ENCODE assay signal across 17 cellular contexts in genomic region chr2:132633635-132634034, GRCh38. TPM values are rescaled to one million over a fixed set of nuclear protein-coding genes. Genes with fewer than 3 reads are reported as not detected.
A peak's percentile ranks its signal among the peaks of the same experiment; 100 is the strongest.
DNase-seq lines count a peak whose midpoint lies in the region; ATAC-seq, FAIRE-seq and TF ChIP-seq lines count a peak whose summit lies in the region.
"Had no signal": no experiment of that assay in that cellular context is flagged by ENCODE, and none has a peak within 500 bp of the region (broad histone marks: within the 10 kb centered on the region; RNA-seq: fewer than 3 reads in every experiment).

No MANE protein-coding gene starts in this region.

- no peak overlapping the region for H3K9ac ChIP-seq in mesendoderm (ENCODE audit: low read length)
- H3K9ac ChIP-seq: GM23248 had no signal

- CTCF ChIA-PET in Caco-2 (lab: Charles Lee): no interaction called here

- H2BK15ac ChIP-seq in mesendoderm (replicated peaks; ENCODE audit: low read depth): no peak overlapping the region

- POLR2A ChIA-PET in Caco-2 (lab: Charles Lee): no interaction called here

- H3K4me1 ChIP-seq in Caco-2: peaks cover 25% of the 10 kb centered on the region
- H3K4me1 ChIP-seq in mesendoderm (ENCODE audit: control insufficient read depth, low read depth, low read length): peaks cover 4% of the 10 kb centered on the region

- no peak overlapping the region for H3K4me3 ChIP-seq in Caco-2 (ENCODE audit: low read depth, low read length)
- no peak overlapping the region for H3K4me3 ChIP-seq in mesendoderm (ENCODE audit: low read length)
- H3K4me3 ChIP-seq: GM23248 had no signal

- H3K4me3 Mint-ChIP-seq in Caco-2 (ENCODE audit: unreplicated experiment): no peak overlapping the region
- H3K4me3 Mint-ChIP-seq: CD4-positive, alpha-beta memory T cell had no signal

- no peaks in the 10 kb centered on the region for H3K9me3 ChIP-seq in Caco-2

- no TSS peak for BruUV-seq in Caco-2 (replicated peaks; lab: Mats Ljungman, UMichigan)

- H3K4me1 Mint-ChIP-seq in Caco-2 (ENCODE audit: low read depth, unreplicated experiment): peaks cover 26% of the 10 kb centered on the region
- H3K4me1 Mint-ChIP-seq: CD4-positive, alpha-beta memory T cell had no signal

- ATAC-seq in HG03432 (IDR thresholded peaks at IDR 0.05; ENCODE audit: unreplicated experiment): no peak
- ATAC-seq: HCT116 had no signal

- H2BK120ac ChIP-seq in mesendoderm (ENCODE audit: low read depth, low read length): no peak overlapping the region

- H4K8ac ChIP-seq in mesendoderm (ENCODE audit: low read depth, low read length): no peak overlapping the region

- intact Hi-C loops in Caco-2 (cut with micrococcal nuclease; ENCODE audit: unreplicated experiment): loop anchor here (2.0 kb wide), 1 partner anchor 45 kb away; no protein-coding TSS in a partner anchor

- FAIRE-seq in HTR-8/SVneo (lab: Jason Lieb, UNC) (peak; percentile 84), urothelium cell line (lab: Jason Lieb, UNC) (peak; percentile 95)
- FAIRE-seq: G401.6, GM12892, GM19239 had no signal

- no CpG with 5 or more reads among the region's 2 CpGs for WGBS in mesendoderm (ENCODE audit: extremely low coverage, insufficient coverage, low lambda C conversion rate)

- H3K36me3 Mint-ChIP-seq in Caco-2 (ENCODE audit: insufficient read depth, unreplicated experiment): no peaks in the 10 kb centered on the region
- H3K36me3 Mint-ChIP-seq: CD4-positive, alpha-beta memory T cell had no signal

- no peak overlapping the region for H3K27ac ChIP-seq in mesendoderm (ENCODE audit: low read depth, low read length)
- H3K27ac ChIP-seq: GM23248 had no signal

- no peak overlapping the region for H4K5ac ChIP-seq in mesendoderm (ENCODE audit: low read length)

- DNase-seq in Caco-2 (no peak), HTR-8/SVneo (ENCODE audit: insufficient read length, low spot score) (no peak), mesendoderm (peak; percentile 30), urothelium cell line (ENCODE audit: low spot score) (no peak), NCI-H524 treated with DMSO at 0.1 percent for 48 hours (lab: John Stamatoyannopoulos, UW) (no peak)
- DNase-seq: C1 segment of cervical spinal cord; CD4-positive, alpha-beta memory T cell; COR-L47; DMS153; DND-41; GM23248; H9 had no signal

- H3K79me1 ChIP-seq in mesendoderm (ENCODE audit: low read length): no peaks in the 10 kb centered on the region

- no peak overlapping the region for H2AK5ac ChIP-seq in mesendoderm (ENCODE audit: low read length)

- H3K27me3 Mint-ChIP-seq in Caco-2 (ENCODE audit: insufficient read depth, unreplicated experiment): no peaks in the 10 kb centered on the region
- H3K27me3 Mint-ChIP-seq: CD4-positive, alpha-beta memory T cell had no signal

- peak overlapping the region; percentile 1 for H3K27ac Mint-ChIP-seq in Caco-2 (ENCODE audit: unreplicated experiment)
- H3K27ac Mint-ChIP-seq: CD4-positive, alpha-beta memory T cell had no signal

- H3K36me3 ChIP-seq in Caco-2 (ENCODE audit: control insufficient read depth, insufficient read depth, low read length) (no peaks in the 10 kb centered on the region), mesendoderm (ENCODE audit: control insufficient read depth, insufficient read depth, low read length) (no peaks in the 10 kb centered on the region)

- no peaks in the 10 kb centered on the region for H3K79me2 ChIP-seq in mesendoderm (ENCODE audit: control insufficient read depth, insufficient read depth, low read length)

- H3K4ac ChIP-seq in mesendoderm (ENCODE audit: low read depth, low read length): no peak overlapping the region

- no peak for TF ChIP-seq CTCF in Caco-2 (IDR thresholded peaks at IDR 0.05; ENCODE audit: insufficient read depth in 1 of 2, low read depth in 1 of 2, low read length in 1 of 2, severe bottlenecking in 1 of 2, unreplicated experiment in 1 of 2)

- H3K9me3 Mint-ChIP-seq in Caco-2 (ENCODE audit: unreplicated experiment): no peaks in the 10 kb centered on the region

- no peak overlapping the region for H3K4me2 ChIP-seq in mesendoderm (ENCODE audit: low read length)

- H3K56ac ChIP-seq in mesendoderm (ENCODE audit: low read length): no peak overlapping the region

- H3K27me3 ChIP-seq in Caco-2 (replicated peaks; ENCODE audit: control insufficient read depth, insufficient read depth, low read length) (no peaks in the 10 kb centered on the region), mesendoderm (ENCODE audit: insufficient read depth, low read length, poor library complexity) (no peaks in the 10 kb centered on the region)

- H2BK5ac ChIP-seq in mesendoderm (ENCODE audit: low read length): no peak overlapping the region

- no peak overlapping the region for H3K18ac ChIP-seq in mesendoderm (ENCODE audit: low read length)

- no peak overlapping the region for H3K23ac ChIP-seq in mesendoderm (ENCODE audit: low read length)

RNA-seq across cellular contexts. Expression of gene LYPD1, which starts 36.4 kb away (rescaled TPM):
- total RNA-seq in Caco-2 (2022): 15.8 and 18.2 TPM in 2 replicates
- polyA plus RNA-seq in mesendoderm (2013, experiment 1 of 2): 19.4 TPM
- polyA plus RNA-seq in mesendoderm (2013, experiment 2 of 2): 20.3 TPM
- total RNA-seq: CD4-positive, alpha-beta memory T cell had no signal
- polyA plus RNA-seq: CD4-positive, alpha-beta memory T cell had no signal
